ENCODE assay signal across 16 cellular contexts in the genomic region with DNA sequence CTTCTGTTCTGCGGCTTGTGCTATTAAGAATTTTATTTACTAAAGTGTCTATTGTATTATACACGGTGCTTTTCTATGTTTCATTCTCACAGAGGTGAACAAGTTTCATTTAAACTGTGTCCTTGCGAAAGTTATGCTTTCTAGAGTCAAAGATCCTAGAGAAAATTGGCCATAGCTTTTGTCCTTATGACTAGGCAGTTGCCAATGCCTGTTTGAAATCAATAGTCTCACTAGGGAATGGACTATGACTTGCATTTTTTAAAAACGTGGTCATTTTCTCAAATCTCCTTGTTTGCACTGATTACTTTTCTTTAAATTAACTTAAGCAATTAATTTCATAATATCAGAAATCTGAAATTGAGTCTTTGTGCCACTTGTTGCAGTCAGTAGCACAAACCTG.
DNase-seq lines count a peak whose midpoint lies in the region; ATAC-seq, FAIRE-seq and TF ChIP-seq lines count a peak whose summit lies in the region.
"Had no signal": no experiment of that assay in that cellular context is flagged by ENCODE, and none has a peak within 500 bp of the region (broad histone marks: within the 10 kb centered on the region; RNA-seq: fewer than 3 reads in every experiment).

No MANE protein-coding gene starts in this region.

- no peaks in the 10 kb centered on the region for H4K20me1 ChIP-seq in HepG2 (ENCODE audit: insufficient read depth, low read length)

- DNase-seq in NCI-H2171 treated with DMSO at 0.1 percent for 48 hours (lab: John Stamatoyannopoulos, UW) (peak; percentile 38), NCI-H2171 (lab: John Stamatoyannopoulos, UW) (no peak), adipocyte (ENCODE audit: low read depth) (no peak), HepG2 (ENCODE audit: low spot score) (no peak), H4 (ENCODE audit: low spot score) (no peak), amniotic stem cell (lab: John Stamatoyannopoulos, UW) (no peak)
- DNase-seq: ACHN; CD8-positive, alpha-beta T cell; kidney glomerular epithelial cell; stimulated activated naive B cell treated with anti-CD40 and anti-IgM and Interleukin-4, amounts not matched to agents 10 μg/mL and 1 μg/mL and 100 μg/mL, for 72 hours; SW 1271 had no signal

- ATAC-seq in HepG2 = no peak
- no peak for ATAC-seq in HG03045 (IDR thresholded peaks at IDR 0.05; ENCODE audit: unreplicated experiment)
- ATAC-seq: CD8-positive, alpha-beta T cell; stimulated activated naive B cell treated with anti-CD40 and anti-IgM and Interleukin-4, amounts not matched to agents 10 μg/mL and 1 μg/mL and 100 μg/mL, for 72 hours had no signal

- no peak for TF ChIP-seq RAD21 in HepG2 (CRISPR knock-in tag; IDR thresholded peaks at IDR 0.05)

- in situ Hi-C loops in HepG2 (cut with HindIII; ENCODE audit: extremely low pct_ligation_motif_present, low pct_unique_long_range_greater_than_20kb) = no loop called here

- POLR2A ChIA-PET in HepG2 (lab: Yijun Ruan, JAX) = no interaction called here

- CTCF ChIA-PET in HepG2 (lab: Yijun Ruan, JAX; ENCODE audit: low intra/inter-chr PET ratio, low total read pairs) = no interaction called here

- no peak for TF ChIP-seq CTCF in HepG2 (CRISPR knock-in tag; IDR thresholded peaks at IDR 0.05)

- H3K9ac ChIP-seq in adipocyte (ENCODE audit: low read length) (peak overlapping the region; percentile 79), HepG2 (ENCODE audit: insufficient read depth, low read depth, low read length) (no peak overlapping the region), stomach smooth muscle (ENCODE audit: low read length in 2 of 2) (peak overlapping the region in 1 of 2 donors; percentile 55)

- WGBS in HepG2 (ENCODE audit: low lambda C conversion rate) = 59% methylated on average over 4 of the region's 4 CpGs

- H3K27me3 ChIP-seq in adipocyte (replicated peaks; ENCODE audit: control insufficient read depth, insufficient read depth, low read length) (no peaks in the 10 kb centered on the region), HepG2 (ENCODE audit: control insufficient read depth in 1 of 2, insufficient read depth in 2 of 2, low read length in 2 of 2) (no peaks in the 10 kb centered on the region), stomach smooth muscle (ENCODE audit: control insufficient read depth in 1 of 2, insufficient read depth in 2 of 2, low read length in 2 of 2) (no peaks in the 10 kb centered on the region)

- no peak for TF ChIP-seq POLR2A in HepG2 (IDR thresholded peaks at IDR 0.05; ENCODE audit: insufficient read depth in 1 of 2, low read depth in 2 of 2, low read length in 2 of 2)

- H3K4me1 ChIP-seq in adipocyte (ENCODE audit: control insufficient read depth, insufficient read depth, low read length) (peaks cover 22% of the 10 kb centered on the region), HepG2 (ENCODE audit: insufficient read depth, low read length) (no peaks in the 10 kb centered on the region), stomach smooth muscle (ENCODE audit: control insufficient read depth, insufficient read depth, low read length) (no peaks in the 10 kb centered on the region)

- H2AFZ ChIP-seq in HepG2 (ENCODE audit: low read length) = no peak overlapping the region

- no TSS peak for BruUV-seq in HepG2 (replicated peaks; lab: Mats Ljungman, UMichigan)

- no peaks in the 10 kb centered on the region for H3K79me2 ChIP-seq in HepG2 (ENCODE audit: insufficient read depth, low read length)

- TF ChIP-seq EP300 in HepG2 (IDR thresholded peaks at IDR 0.05; ENCODE audit: low read depth in 2 of 2, low read length in 2 of 2) = no peak
- TF ChIP-seq EP300 in HepG2 (CRISPR knock-in tag; IDR thresholded peaks at IDR 0.05; ENCODE audit: borderline replicate concordance) = no peak

- H3K27ac ChIP-seq in HepG2 (ENCODE audit: extremely low read length, insufficient read depth, low read length) = no peak overlapping the region
- H3K27ac ChIP-seq in stomach smooth muscle (ENCODE audit: low read length) = no peak overlapping the region

- H3K4me2 ChIP-seq in HepG2 (ENCODE audit: low read depth, low read length) = no peak overlapping the region

- no peak for FAIRE-seq in HepG2 (lab: Jason Lieb, UNC)
- FAIRE-seq: H1, urothelium cell line had no signal

- H3K9me3 ChIP-seq in adipocyte (ENCODE audit: control insufficient read depth, low read length) (no peaks in the 10 kb centered on the region), HepG2 (ENCODE audit: low read length) (no peaks in the 10 kb centered on the region), stomach smooth muscle (ENCODE audit: control insufficient read depth in 2 of 2, low read length in 2 of 2) (no peaks in the 10 kb centered on the region)
- H3K9me3 ChIP-seq: mucosa of descending colon had no signal

- intact Hi-C loops in HepG2 (cut with micrococcal nuclease; ENCODE audit: unreplicated experiment) = no loop called here

- peak overlapping the region; percentile 83 for H3K4me3 ChIP-seq in adipocyte (ENCODE audit: low read length)
- H3K4me3 ChIP-seq in HepG2 (replicated peaks in 1 of 3; ENCODE audit: insufficient read depth in 1 of 3, low read depth in 2 of 3, low read length in 3 of 3) = no peak overlapping the region
- H3K4me3 ChIP-seq in stomach smooth muscle (ENCODE audit: low read length in 2 of 2) = peak overlapping the region; percentile 33 to 52
- H3K4me3 ChIP-seq: mucosa of descending colon had no signal

- H3K36me3 ChIP-seq in adipocyte (ENCODE audit: control insufficient read depth, insufficient read depth, low read length, severe bottlenecking) (no peaks in the 10 kb centered on the region), HepG2 (replicated peaks in 1 of 2; ENCODE audit: control insufficient read depth in 1 of 2, insufficient read depth in 2 of 2, low read length in 2 of 2) (no peaks in the 10 kb centered on the region), stomach smooth muscle (ENCODE audit: control insufficient read depth in 2 of 2, insufficient read depth in 2 of 2, low read length in 2 of 2) (no peaks in the 10 kb centered on the region)

TF ChIP-seq in HepG2, 621 proteins besides CTCF, POLR2A, EP300 and RAD21:
- TF ChIP-seq ARNTL (CRISPR knock-in tag; IDR thresholded peaks at IDR 0.05) (no peak), BCL6 (CRISPR knock-in tag; IDR thresholded peaks at IDR 0.05) (peak; percentile 66), ADNP (CRISPR knock-in tag; IDR thresholded peaks at IDR 0.05) (no peak), NFE2L2 (IDR thresholded peaks at IDR 0.05; ENCODE audit: low read length) (peak; percentile 61; the same call in 1 of the 2 replicates), SP1 (IDR thresholded peaks at IDR 0.05) (no peak), SP1 (CRISPR knock-in tag; IDR thresholded peaks at IDR 0.05) (no peak)
- TF ChIP-seq, protein P1, sequence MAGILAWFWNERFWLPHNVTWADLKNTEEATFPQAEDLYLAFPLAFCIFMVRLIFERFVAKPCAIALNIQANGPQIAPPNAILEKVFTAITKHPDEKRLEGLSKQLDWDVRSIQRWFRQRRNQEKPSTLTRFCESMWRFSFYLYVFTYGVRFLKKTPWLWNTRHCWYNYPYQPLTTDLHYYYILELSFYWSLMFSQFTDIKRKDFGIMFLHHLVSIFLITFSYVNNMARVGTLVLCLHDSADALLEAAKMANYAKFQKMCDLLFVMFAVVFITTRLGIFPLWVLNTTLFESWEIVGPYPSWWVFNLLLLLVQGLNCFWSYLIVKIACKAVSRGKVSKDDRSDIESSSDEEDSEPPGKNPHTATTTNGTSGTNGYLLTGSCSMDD (CRISPR knock-in tag; IDR thresholded peaks at IDR 0.05) = no peak

Comparison
In these comparisons a context has a peak if more than half of its experiments do, and no peak if none do; other contexts are left out.
1. H3K4me3 ChIP-seq: peak in adipocyte (single experiment) and stomach smooth muscle (2 of 2); none in HepG2 (0 of 3).